ENCODE assay signal across 20 cellular contexts in the genomic region with DNA sequence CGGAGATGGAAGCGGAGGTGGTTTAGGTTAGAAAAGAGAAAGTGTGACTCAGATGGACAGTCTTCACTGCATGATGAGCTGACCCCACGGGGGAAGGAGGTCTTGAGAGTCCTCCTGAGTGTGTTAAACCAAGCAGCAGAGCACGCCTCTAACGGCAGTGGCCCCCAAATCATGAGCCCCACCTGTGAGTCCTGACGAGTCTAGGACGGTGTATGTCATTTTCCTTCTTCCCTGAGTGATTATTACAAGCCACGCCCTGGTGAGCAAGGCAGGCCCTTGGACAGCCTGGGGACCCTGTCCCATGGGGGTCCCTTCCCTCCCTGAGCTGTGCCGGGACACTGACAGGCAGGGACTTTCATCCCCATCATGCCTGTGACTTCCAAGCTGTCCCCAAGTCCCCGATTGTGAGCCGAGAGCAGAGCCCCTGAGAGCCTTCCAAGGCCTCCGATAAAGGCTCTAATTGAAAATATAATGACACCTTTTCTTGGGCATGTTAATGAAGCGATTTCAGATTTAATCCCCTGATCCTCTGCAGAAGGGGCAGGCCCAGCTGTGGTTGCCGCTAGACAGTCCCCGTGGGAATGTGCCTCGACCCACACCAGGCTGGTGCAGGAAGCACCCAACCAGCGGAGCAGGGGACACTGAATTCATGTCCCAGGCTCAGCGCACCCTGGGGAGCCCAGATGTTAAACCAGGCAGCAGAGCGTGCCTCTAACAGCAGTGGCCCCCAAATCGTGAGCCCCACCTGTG.
"Had no signal": no experiment of that assay in that cellular context is flagged by ENCODE, and none has a peak within 500 bp of the region (broad histone marks: within the 10 kb centered on the region; RNA-seq: fewer than 3 reads in every experiment).

No MANE protein-coding gene starts in this region.

- H2AFZ ChIP-seq: parathyroid adenoma had no signal

- H3K9me3 ChIP-seq: testis, transverse colon had no signal

- H3K79me2 ChIP-seq: parathyroid adenoma had no signal

- H3K4me3 ChIP-seq: gastroesophageal sphincter, left ventricle myocardium inferior, right atrium auricular region, testis, transverse colon had no signal

- DNase-seq: activated CD4-positive, alpha-beta T cell treated with anti-CD3 and anti-CD28 coated beads for 4 hours; activated CD4-positive, alpha-beta T cell treated with anti-CD3 and anti-CD28 coated beads, Interleukin-2, amount 50 U/mL, for 4 hours; activated effector memory CD4-positive, alpha-beta T cell treated with Interleukin-2 at 50 U/mL for 16 hours; activated naive CD4-positive, alpha-beta T cell treated with Interleukin-2 at 50 U/mL for 16 hours; activated T-cell treated with anti-CD3 and anti-CD28 coated beads for 4 hours; activated T-cell treated with anti-CD3 and anti-CD28 coated beads, Interleukin-2, amount 50 U/mL, for 72 hours; anterior cingulate cortex; cortex of kidney; head of caudate nucleus; left ventricle myocardium inferior; naive B cell; occipital lobe; stimulated activated naive CD4-positive, alpha-beta T cell; testis; transverse colon had no signal

- H3K4me1 ChIP-seq: gastroesophageal sphincter, left ventricle myocardium inferior, parathyroid adenoma, right atrium auricular region, testis, transverse colon had no signal

- H3K9ac ChIP-seq: parathyroid adenoma had no signal

- H3K4me3 Mint-ChIP-seq: activated naive CD8-positive, alpha-beta T cell; activated T-cell treated with anti-CD3 and anti-CD28 coated beads, Interleukin-2, amount 50 U/mL, for 72 hours had no signal

- H3K36me3 Mint-ChIP-seq: activated naive CD8-positive, alpha-beta T cell; naive B cell had no signal

- H3K27me3 Mint-ChIP-seq: activated naive CD8-positive, alpha-beta T cell; naive B cell had no signal

- H3K36me3 ChIP-seq: brain microvascular endothelial cell, gastroesophageal sphincter, left ventricle myocardium inferior, right atrium auricular region, transverse colon had no signal

- ATAC-seq: activated T-cell treated with anti-CD3 and anti-CD28 coated beads, Interleukin-2, amount 50 U/mL, for 72 hours; gastroesophageal sphincter had no signal

- H3K27ac Mint-ChIP-seq: activated naive CD8-positive, alpha-beta T cell; activated T-cell treated with anti-CD3 and anti-CD28 coated beads, Interleukin-2, amount 50 U/mL, for 72 hours had no signal

- H3K27me3 ChIP-seq: brain microvascular endothelial cell, gastroesophageal sphincter, right atrium auricular region, testis, transverse colon had no signal

- H3K27ac ChIP-seq: brain microvascular endothelial cell, gastroesophageal sphincter, left ventricle myocardium inferior, parathyroid adenoma, right atrium auricular region, testis, transverse colon had no signal
